ENCODE assay signal across 8 cellular contexts in the genomic region with DNA sequence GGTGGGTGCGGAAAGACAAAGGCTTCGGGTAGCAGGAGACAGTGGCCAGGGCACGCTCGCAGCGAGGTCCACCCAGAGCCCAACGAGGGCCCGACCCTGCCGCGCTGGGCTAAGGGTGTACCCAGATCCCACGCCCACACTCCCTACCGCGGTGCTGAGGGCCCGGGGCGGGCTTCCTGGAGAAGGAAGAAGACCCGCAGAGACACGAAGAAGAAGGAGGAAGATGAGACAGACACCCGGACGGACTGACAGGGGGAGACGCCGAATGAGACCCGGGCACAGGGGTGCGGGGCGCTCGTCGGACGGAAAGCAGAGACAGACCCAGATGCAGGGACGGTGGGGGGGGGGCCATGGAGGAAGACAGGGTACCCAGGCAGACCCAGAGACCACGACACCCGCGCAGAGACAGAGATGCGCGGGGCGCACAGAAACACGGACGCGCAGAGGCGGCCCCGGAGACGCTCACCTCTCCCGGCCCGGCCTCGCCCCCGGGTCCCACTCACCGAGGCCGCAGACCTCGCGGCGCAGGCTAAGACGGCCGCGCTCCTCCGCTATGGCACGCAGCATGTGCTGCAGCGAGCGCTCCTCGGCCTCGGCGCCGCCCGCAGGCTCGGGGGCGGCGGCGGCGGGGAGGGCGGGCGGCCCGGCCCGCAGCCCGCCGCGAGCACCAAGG. TPM values are rescaled to one million over a fixed set of nuclear protein-coding genes. Genes with fewer than 3 reads are reported as not detected.
DNase-seq lines count a peak whose midpoint lies in the region; TF ChIP-seq lines count a peak whose summit lies in the region.

No MANE protein-coding gene starts in this region.

- peak overlapping the region; percentile 95 for H3K4me3 Mint-ChIP-seq in HFFc6

- peaks cover 2% of the 10 kb centered on the region for H3K27me3 Mint-ChIP-seq in HFFc6 (ENCODE audit: insufficient read depth)

- no peaks in the 10 kb centered on the region for H3K9me3 Mint-ChIP-seq in HFFc6

- peak overlapping the region in 1 of 2 donors; percentile 31 for H3K27ac ChIP-seq in testis

- H3K9me3 ChIP-seq in BE2C, result no peaks in the 10 kb centered on the region
- H3K9me3 ChIP-seq in mononuclear cell (ENCODE audit: low read depth, low read length), result no peaks in the 10 kb centered on the region
- no peaks in the 10 kb centered on the region for H3K9me3 ChIP-seq in testis

- WGBS in testis, 2 donors, result 0 to 1% methylated on average over 9 to 56 of the region's 72 CpGs

- no peak for TF ChIP-seq POLR2A in testis (IDR thresholded peaks at IDR 0.05)

- H3K4me1 Mint-ChIP-seq in HFFc6 (ENCODE audit: low read depth), result peaks cover 26% of the 10 kb centered on the region

- no peak for TF ChIP-seq CTCF in BE2C (IDR thresholded peaks at IDR 0.05; ENCODE audit: low read depth, low read length)
- no peak for TF ChIP-seq CTCF in HFFc6 (IDR thresholded peaks at IDR 0.05)
- TF ChIP-seq CTCF in WI38 (IDR thresholded peaks at IDR 0.05; ENCODE audit: low read depth, low read length), result no peak
- no peak for TF ChIP-seq CTCF in testis (IDR thresholded peaks at IDR 0.05)

- DNase-seq in BE2C, result peak; percentile 53
- no peak for DNase-seq in HFFc6
- peak; percentile 12 for DNase-seq in effector CD4-positive, alpha-beta T cell
- DNase-seq in testis, result no peak
- no peak for DNase-seq in NCI-H187 treated with DMSO at 0.1 percent for 48 hours (lab: John Stamatoyannopoulos, UW)
- no peak for DNase-seq in SKM-1 (lab: John Stamatoyannopoulos, UW; ENCODE audit: unreplicated experiment)

- H3K27me3 ChIP-seq in BE2C (no peaks in the 10 kb centered on the region), mononuclear cell (ENCODE audit: insufficient read depth, low read length) (no peaks in the 10 kb centered on the region), testis (no peaks in the 10 kb centered on the region)

- H3K4me3 ChIP-seq in BE2C (ENCODE audit: low read depth, low read length) (peak overlapping the region; percentile 70), WI38 (ENCODE audit: low read depth, low read length) (peak overlapping the region; percentile 75), mononuclear cell (ENCODE audit: low read length) (peak overlapping the region; percentile 56), testis (peak overlapping the region; percentile 60 to 77)

- H3K4me1 ChIP-seq in BE2C (peaks cover 3% of the 10 kb centered on the region), mononuclear cell (ENCODE audit: insufficient read depth, low read length) (peaks cover 58% of the 10 kb centered on the region), testis (peaks cover 7% of the 10 kb centered on the region)

- H3K36me3 ChIP-seq in BE2C (peaks cover 3% of the 10 kb centered on the region; the same call in 1 of the 2 replicates), testis (ENCODE audit: low read depth, missing control alignments) (no peaks in the 10 kb centered on the region)

- peak overlapping the region; percentile 59 for H3K27ac Mint-ChIP-seq in HFFc6

- no peaks in the 10 kb centered on the region; the same call in 1 of the 2 replicates for H3K36me3 Mint-ChIP-seq in HFFc6 (ENCODE audit: low read depth)

- intact Hi-C loops in testis (cut with DNase I; ENCODE audit: low total_unique reads), result no loop called here

RNA-seq across cellular contexts. Expression of a gene that starts 0.4 kb away (rescaled TPM):
- polyA plus RNA-seq in BE2C (2012; ENCODE audit: insufficient read depth, insufficient read length, low read depth), result 77.2 TPM
- 10 to 100 TPM; 53.9 to 70.1 (median 57.8) TPM for total RNA-seq in HFFc6 (2021; fragmentation: NEBNext Ultra II Directional; extraction: Animal tissue kit (Norgen Biotek cat#: 25700))
- total RNA-seq in mononuclear cell (20.5 TPM), testis (10 to 100 TPM; 62.4 to 62.9 TPM)
- 77.5 TPM for polyA plus RNA-seq in testis (ENCODE audit: insufficient read depth, low read depth, low replicate concordance)

RNA-seq across cellular contexts. Expression of a gene that starts 44.5 kb away (rescaled TPM):
- polyA plus RNA-seq in BE2C (2012; ENCODE audit: insufficient read depth, insufficient read length, low read depth), result not detected
- total RNA-seq in HFFc6 (2021; fragmentation: NEBNext Ultra II Directional; extraction: Animal tissue kit (Norgen Biotek cat#: 25700)), result not detected
- total RNA-seq in mononuclear cell (0.94 TPM), testis (not detected)
- polyA plus RNA-seq in testis (ENCODE audit: insufficient read depth, low read depth, low replicate concordance), result not detected

Comparison
In these comparisons a context has a peak if more than half of its experiments do, and no peak if none do; other contexts are left out.
1. DNase-seq: peak in BE2C (single experiment) and effector CD4-positive, alpha-beta T cell (single experiment); none in HFFc6 (single experiment), testis (single experiment), NCI-H187 treated with DMSO at 0.1 percent for 48 hours (single experiment) and SKM-1 (single experiment).
2. Peak in every context shown above with its lines, with median percentiles within 50 percentile points of each other: H3K4me3 ChIP-seq.